In genomic region chr5:33657804-33658435, GRCh38 we compare ENCODE assay signal across 15 cellular contexts.
DNase-seq lines count a peak whose midpoint lies in the region; ATAC-seq, FAIRE-seq and TF ChIP-seq lines count a peak whose summit lies in the region.
"Had no signal": no experiment of that assay in that cellular context is flagged by ENCODE, and none has a peak within 500 bp of the region (broad histone marks: within the 10 kb centered on the region; RNA-seq: fewer than 3 reads in every experiment).

No MANE protein-coding gene starts in this region.

- peak; percentile 32 for DNase-seq in ELR (ENCODE audit: low read depth)
- peak; percentile 8 for DNase-seq in LHCN-M2 (ENCODE audit: low read depth)
- DNase-seq in K562 (ENCODE audit: extremely low read depth in 1 of 4, low spot score in 3 of 4), result no peak
- peak; percentile 90 for DNase-seq in islet precursor cell
- no peak for DNase-seq in stimulated activated naive CD4-positive, alpha-beta T cell treated with Interleukin-2 at 50 U/mL for 16 hours (lab: John Stamatoyannopoulos, UW)
- DNase-seq in DMS79 (lab: John Stamatoyannopoulos, UW), result no peak
- no peak for DNase-seq in spleen
- no peak for DNase-seq in DMS79 treated with DMSO at 0.1 percent for 48 hours (lab: John Stamatoyannopoulos, UW)
- DNase-seq: NCI-H1417 treated with DMSO at 0.1 percent for 48 hours; NCI-H1930; NCI-H526 treated with DMSO at 0.1 percent for 48 hours; NK-92 treated with Interleukin-12 subunit alpha and Interleukin-12 subunit beta, amount 100 ng/mL, for 24 hours had no signal

- in situ Hi-C loops in K562 (cut with MboI), result no loop called here

- H3K27me3 ChIP-seq in K562 (ENCODE audit: control insufficient read depth in 2 of 2, insufficient read depth in 2 of 2, low read length in 2 of 2) (no peaks in the 10 kb centered on the region), spleen (replicated peaks in 1 of 7) (no peaks in the 10 kb centered on the region)
- H3K27me3 ChIP-seq: SJSA1 had no signal

- TF ChIP-seq EP300 in K562 (IDR thresholded peaks at IDR 0.05; ENCODE audit: low read length), result no peak

- no peak for ATAC-seq in K562
- ATAC-seq: A549 had no signal

- no peak for TF ChIP-seq RAD21 in K562 (CRISPR knock-in tag; conservative IDR thresholded peaks at IDR 0.05 in 1 of 2, IDR thresholded peaks at IDR 0.05 in 1 of 2)

- TF ChIP-seq POLR2A in K562 (conservative IDR thresholded peaks at IDR 0.05) (no peak), spleen (IDR thresholded peaks at IDR 0.05) (no peak)

- H3K4me1 ChIP-seq in K562 (replicated peaks in 1 of 2; ENCODE audit: control insufficient read depth in 2 of 2, insufficient read depth in 2 of 2, low read length in 2 of 2), result no peaks in the 10 kb centered on the region
- no peaks in the 10 kb centered on the region for H3K4me1 ChIP-seq in spleen
- H3K4me1 ChIP-seq: A549, SJSA1 had no signal

- FAIRE-seq in K562 (lab: Jason Lieb, UNC), result peak; percentile 23
- FAIRE-seq: A549 had no signal

- no peaks in the 10 kb centered on the region for H4K20me1 ChIP-seq in K562 (replicated peaks; ENCODE audit: control insufficient read depth, insufficient read depth, low read length)

- H3K9me3 ChIP-seq in K562 (replicated peaks; ENCODE audit: control insufficient read depth, insufficient read depth, low read depth, low read length) (no peaks in the 10 kb centered on the region), spleen (no peaks in the 10 kb centered on the region)
- H3K9me3 ChIP-seq: A549, SJSA1 had no signal

- H3K4me3 ChIP-seq in K562 (no peak overlapping the region), spleen (no peak overlapping the region)
- H3K4me3 ChIP-seq: A549, SJSA1 had no signal

- no peaks in the 10 kb centered on the region for H3K79me2 ChIP-seq in K562 (ENCODE audit: control insufficient read depth, insufficient read depth, low read length)

- intact Hi-C loops in K562 (cut with micrococcal nuclease) (no loop called here), spleen (cut with DNase I; ENCODE audit: low total_unique reads) (no loop called here)

- no TSS peak for BruUV-seq in K562 (replicated peaks; lab: Mats Ljungman, UMichigan)

- 0% methylated on average over 5 of the region's 5 CpGs for WGBS in K562 (ENCODE audit: insufficient coverage, low coverage, missing lambda C conversion rate)
- WGBS in spleen, 5 donors, result 77 to 86% (median 83%) methylated on average over 5 of the region's 5 CpGs

- POLR2A ChIA-PET in K562 (lab: Yijun Ruan, JAX), result interaction anchor here (0.8 kb wide), 1 partner anchor 140 kb away, joined by 4 read pairs; no protein-coding TSS in a partner anchor

- H3K9me1 ChIP-seq in K562 (ENCODE audit: control insufficient read depth, insufficient read depth, low read length), result no peaks in the 10 kb centered on the region

- CTCF ChIA-PET in K562 (lab: Yijun Ruan, JAX; ENCODE audit: low intra/inter-chr PET ratio), result no interaction called here

- no peak for TF ChIP-seq CTCF in K562 (IDR thresholded peaks at IDR 0.05 in 2 of 3, conservative IDR thresholded peaks at IDR 0.05 in 1 of 3; ENCODE audit: insufficient read depth in 2 of 3, low read depth in 1 of 3, low read length in 3 of 3)
- no peak for TF ChIP-seq CTCF in spleen (IDR thresholded peaks at IDR 0.05 in 8 of 11, conservative IDR thresholded peaks at IDR 0.05 in 3 of 11)

- H3K4me2 ChIP-seq in K562 (ENCODE audit: insufficient read depth, low read length), result no peak overlapping the region
- H3K4me2 ChIP-seq: A549 had no signal

- no peak overlapping the region for H3K27ac ChIP-seq in K562 (ENCODE audit: extremely low read depth, low read depth, low read length)
- no peak overlapping the region for H3K27ac ChIP-seq in spleen
- H3K27ac ChIP-seq: A549, C4-2B, SJSA1 had no signal

- H3K36me3 ChIP-seq in K562 (ENCODE audit: control insufficient read depth, insufficient read depth, low read length) (no peaks in the 10 kb centered on the region), spleen (no peaks in the 10 kb centered on the region)
- H3K36me3 ChIP-seq: SJSA1 had no signal

- no peak overlapping the region for H2AFZ ChIP-seq in K562 (ENCODE audit: low read depth, low read length)

- no peak overlapping the region for H3K9ac ChIP-seq in K562 (ENCODE audit: insufficient read depth in 1 of 2, low read depth in 2 of 2, low read length in 2 of 2)

TF ChIP-seq in K562, 482 proteins besides CTCF, POLR2A, EP300 and RAD21 (continues in another document):
- TF ChIP-seq MTF1 (CRISPR knock-in tag; IDR thresholded peaks at IDR 0.05; ENCODE audit: borderline replicate concordance), result no peak
- TF ChIP-seq, protein P1, sequence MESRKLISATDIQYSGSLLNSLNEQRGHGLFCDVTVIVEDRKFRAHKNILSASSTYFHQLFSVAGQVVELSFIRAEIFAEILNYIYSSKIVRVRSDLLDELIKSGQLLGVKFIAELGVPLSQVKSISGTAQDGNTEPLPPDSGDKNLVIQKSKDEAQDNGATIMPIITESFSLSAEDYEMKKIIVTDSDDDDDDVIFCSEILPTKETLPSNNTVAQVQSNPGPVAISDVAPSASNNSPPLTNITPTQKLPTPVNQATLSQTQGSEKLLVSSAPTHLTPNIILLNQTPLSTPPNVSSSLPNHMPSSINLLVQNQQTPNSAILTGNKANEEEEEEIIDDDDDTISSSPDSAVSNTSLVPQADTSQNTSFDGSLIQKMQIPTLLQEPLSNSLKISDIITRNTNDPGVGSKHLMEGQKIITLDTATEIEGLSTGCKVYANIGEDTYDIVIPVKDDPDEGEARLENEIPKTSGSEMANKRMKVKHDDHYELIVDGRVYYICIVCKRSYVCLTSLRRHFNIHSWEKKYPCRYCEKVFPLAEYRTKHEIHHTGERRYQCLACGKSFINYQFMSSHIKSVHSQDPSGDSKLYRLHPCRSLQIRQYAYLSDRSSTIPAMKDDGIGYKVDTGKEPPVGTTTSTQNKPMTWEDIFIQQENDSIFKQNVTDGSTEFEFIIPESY (CRISPR knock-in tag; IDR thresholded peaks at IDR 0.05), result no peak
- no peak for TF ChIP-seq ZNF57 (CRISPR knock-in tag; IDR thresholded peaks at IDR 0.05)
- no peak for TF ChIP-seq ZNF12 (CRISPR knock-in tag; IDR thresholded peaks at IDR 0.05)
- TF ChIP-seq ZNF75A (CRISPR knock-in tag; IDR thresholded peaks at IDR 0.05), result no peak
- TF ChIP-seq, protein P2, sequence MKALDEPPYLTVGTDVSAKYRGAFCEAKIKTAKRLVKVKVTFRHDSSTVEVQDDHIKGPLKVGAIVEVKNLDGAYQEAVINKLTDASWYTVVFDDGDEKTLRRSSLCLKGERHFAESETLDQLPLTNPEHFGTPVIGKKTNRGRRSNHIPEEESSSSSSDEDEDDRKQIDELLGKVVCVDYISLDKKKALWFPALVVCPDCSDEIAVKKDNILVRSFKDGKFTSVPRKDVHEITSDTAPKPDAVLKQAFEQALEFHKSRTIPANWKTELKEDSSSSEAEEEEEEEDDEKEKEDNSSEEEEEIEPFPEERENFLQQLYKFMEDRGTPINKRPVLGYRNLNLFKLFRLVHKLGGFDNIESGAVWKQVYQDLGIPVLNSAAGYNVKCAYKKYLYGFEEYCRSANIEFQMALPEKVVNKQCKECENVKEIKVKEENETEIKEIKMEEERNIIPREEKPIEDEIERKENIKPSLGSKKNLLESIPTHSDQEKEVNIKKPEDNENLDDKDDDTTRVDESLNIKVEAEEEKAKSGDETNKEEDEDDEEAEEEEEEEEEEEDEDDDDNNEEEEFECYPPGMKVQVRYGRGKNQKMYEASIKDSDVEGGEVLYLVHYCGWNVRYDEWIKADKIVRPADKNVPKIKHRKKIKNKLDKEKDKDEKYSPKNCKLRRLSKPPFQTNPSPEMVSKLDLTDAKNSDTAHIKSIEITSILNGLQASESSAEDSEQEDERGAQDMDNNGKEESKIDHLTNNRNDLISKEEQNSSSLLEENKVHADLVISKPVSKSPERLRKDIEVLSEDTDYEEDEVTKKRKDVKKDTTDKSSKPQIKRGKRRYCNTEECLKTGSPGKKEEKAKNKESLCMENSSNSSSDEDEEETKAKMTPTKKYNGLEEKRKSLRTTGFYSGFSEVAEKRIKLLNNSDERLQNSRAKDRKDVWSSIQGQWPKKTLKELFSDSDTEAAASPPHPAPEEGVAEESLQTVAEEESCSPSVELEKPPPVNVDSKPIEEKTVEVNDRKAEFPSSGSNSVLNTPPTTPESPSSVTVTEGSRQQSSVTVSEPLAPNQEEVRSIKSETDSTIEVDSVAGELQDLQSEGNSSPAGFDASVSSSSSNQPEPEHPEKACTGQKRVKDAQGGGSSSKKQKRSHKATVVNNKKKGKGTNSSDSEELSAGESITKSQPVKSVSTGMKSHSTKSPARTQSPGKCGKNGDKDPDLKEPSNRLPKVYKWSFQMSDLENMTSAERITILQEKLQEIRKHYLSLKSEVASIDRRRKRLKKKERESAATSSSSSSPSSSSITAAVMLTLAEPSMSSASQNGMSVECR (CRISPR knock-in tag; IDR thresholded peaks at IDR 0.05), result no peak
- TF ChIP-seq ATF3 (IDR thresholded peaks at IDR 0.05), result no peak
- no peak for TF ChIP-seq ATF3 (CRISPR knock-in tag; conservative IDR thresholded peaks at IDR 0.05)
- TF ChIP-seq KLF6 (CRISPR knock-in tag; IDR thresholded peaks at IDR 0.05; ENCODE audit: borderline replicate concordance), result no peak
- no peak for TF ChIP-seq PHF21A (IDR thresholded peaks at IDR 0.05; ENCODE audit: borderline replicate concordance, low read depth)
- TF ChIP-seq HDAC8 (tag; IDR thresholded peaks at IDR 0.05), result no peak
- TF ChIP-seq LARP7 (IDR thresholded peaks at IDR 0.05), result no peak
- TF ChIP-seq MTA1 (IDR thresholded peaks at IDR 0.05; ENCODE audit: borderline replicate concordance), result no peak
- no peak for TF ChIP-seq TBL1XR1 (IDR thresholded peaks at IDR 0.05; ENCODE audit: low read length in 2 of 2)

Comparison
In these comparisons a context has a peak if more than half of its experiments do, and no peak if none do; other contexts are left out.
1. DNase-seq: peak in ELR (single experiment), LHCN-M2 (single experiment) and islet precursor cell (single experiment); none in K562 (0 of 4), stimulated activated naive CD4-positive, alpha-beta T cell treated with Interleukin-2 at 50 U/mL for 16 hours (single experiment), DMS79 (single experiment), spleen (single experiment) and DMS79 treated with DMSO at 0.1 percent for 48 hours (single experiment).